8 cellular contexts compared by ENCODE assay signal in genomic region chr5:150656191-150657132, GRCh38. TPM values are rescaled to one million over a fixed set of nuclear protein-coding genes. Genes with fewer than 3 reads are reported as not detected.
DNase-seq lines count a peak whose midpoint lies in the region; ATAC-seq, FAIRE-seq and TF ChIP-seq lines count a peak whose summit lies in the region.

No MANE protein-coding gene starts in this region.

- H3K9me3 ChIP-seq in CD8-positive, alpha-beta memory T cell (ENCODE audit: low read length): no peaks in the 10 kb centered on the region
- H3K9me3 ChIP-seq in PC-9 (ENCODE audit: insufficient read depth, low read depth): no peaks in the 10 kb centered on the region
- no peaks in the 10 kb centered on the region for H3K9me3 ChIP-seq in thoracic aorta

- H2AFZ ChIP-seq in PC-9: peak overlapping the region; percentile 86

- peak overlapping the region; percentile 71 for H3K4me3 ChIP-seq in CD8-positive, alpha-beta memory T cell (ENCODE audit: low read length)
- peak overlapping the region; percentile 58; the same call in 1 of the 2 replicates for H3K4me3 ChIP-seq in PC-9
- peak overlapping the region; percentile 66 for H3K4me3 ChIP-seq in thoracic aorta

- no peaks in the 10 kb centered on the region for H3K79me2 ChIP-seq in PC-9 (ENCODE audit: low read depth)

- peaks cover 5% of the 10 kb centered on the region; the same call in 1 of the 2 replicates for H3F3A ChIP-seq in PC-9 (ENCODE audit: insufficient read depth, low read depth)

- no peak for FAIRE-seq in HTR-8/SVneo (lab: Jason Lieb, UNC)

- H3K4me1 Mint-ChIP-seq in CD8-positive, alpha-beta memory T cell: peaks cover 5 to 11% (median 11%) of the 10 kb centered on the region in 3 donors
- peaks cover 7% of the 10 kb centered on the region for H3K4me1 Mint-ChIP-seq in activated T-helper 1 cell treated with anti-CD3 and anti-CD28 coated beads, Interleukin-12 subunit alpha, Interleukin-12 subunit beta, Interleukin-2, Interleukin-4 antibody, amounts not matched to agents 30 ng/mL and 10 ng/mL and 1 ng/mL, durations not matched to agents 14 hours and 24 hours and 36 hours (ENCODE audit: low read depth)

- peak; percentile 65 for TF ChIP-seq CTCF in PC-9 (conservative IDR thresholded peaks at IDR 0.05)
- TF ChIP-seq CTCF in foreskin keratinocyte (conservative IDR thresholded peaks at IDR 0.05): peak; percentile 83
- TF ChIP-seq CTCF in thoracic aorta (IDR thresholded peaks at IDR 0.05): peak; percentile 56

- no peak overlapping the region for H3K27ac ChIP-seq in CD8-positive, alpha-beta memory T cell (ENCODE audit: low read depth, low read length)
- no peak overlapping the region for H3K27ac ChIP-seq in PC-9
- no peak overlapping the region for H3K27ac ChIP-seq in foreskin keratinocyte
- H3K27ac ChIP-seq in thoracic aorta: peak overlapping the region; percentile 74 to 79

- no peaks in the 10 kb centered on the region for H4K20me1 ChIP-seq in PC-9 (ENCODE audit: insufficient read depth)

- ATAC-seq in GM19452 (IDR thresholded peaks at IDR 0.05; ENCODE audit: unreplicated experiment): peak; percentile 83
- ATAC-seq in foreskin keratinocyte: peak; percentile 62
- peak; percentile 38 for ATAC-seq in thoracic aorta (ENCODE audit: insufficient number of reproducible peaks, low FRiP score, low read depth)

- DNase-seq in CD8-positive, alpha-beta memory T cell: peak; percentile 75 to 85 (median 82)
- DNase-seq in HTR-8/SVneo (ENCODE audit: insufficient read length, low spot score): peak; percentile 83
- DNase-seq in PC-9: peak in 1 of 2 experiments; percentile 80
- peak; percentile 74 for DNase-seq in activated T-helper 1 cell treated with anti-CD3 and anti-CD28 coated beads, Interleukin-12 subunit alpha, Interleukin-12 subunit beta, Interleukin-2, Interleukin-4 antibody, amounts not matched to agents 30 ng/mL and 10 ng/mL and 1 ng/mL, durations not matched to agents 14 hours and 24 hours and 36 hours (ENCODE audit: low spot score)
- DNase-seq in foreskin keratinocyte: no peak
- DNase-seq in nucleus accumbens (lab: John Stamatoyannopoulos, UW): peak in 43 of 56 donors; percentile 30 to 84 (median 63)
- DNase-seq in thoracic aorta (ENCODE audit: low spot score): no peak

- no peaks in the 10 kb centered on the region for H3K9me3 Mint-ChIP-seq in CD8-positive, alpha-beta memory T cell
- H3K9me3 Mint-ChIP-seq in activated T-helper 1 cell treated with anti-CD3 and anti-CD28 coated beads, Interleukin-12 subunit alpha, Interleukin-12 subunit beta, Interleukin-2, Interleukin-4 antibody, amounts not matched to agents 30 ng/mL and 10 ng/mL and 1 ng/mL, durations not matched to agents 14 hours and 24 hours and 36 hours: no peaks in the 10 kb centered on the region

- H3K27ac Mint-ChIP-seq in CD8-positive, alpha-beta memory T cell: peak overlapping the region in 5 of 8 donors; percentile 9 to 73 (median 56)
- no peak overlapping the region for H3K27ac Mint-ChIP-seq in activated T-helper 1 cell treated with anti-CD3 and anti-CD28 coated beads, Interleukin-12 subunit alpha, Interleukin-12 subunit beta, Interleukin-2, Interleukin-4 antibody, amounts not matched to agents 30 ng/mL and 10 ng/mL and 1 ng/mL, durations not matched to agents 14 hours and 24 hours and 36 hours

- POLR2A ChIA-PET in CD8-positive, alpha-beta memory T cell (lab: Charles Lee): no interaction called here
- POLR2A ChIA-PET in PC-9 (lab: Charles Lee; ENCODE audit: unreplicated experiment): no interaction called here

- peaks cover under 1 to 5% of the 10 kb centered on the region in 2 donors for H3K27me3 Mint-ChIP-seq in CD8-positive, alpha-beta memory T cell
- H3K27me3 Mint-ChIP-seq in activated T-helper 1 cell treated with anti-CD3 and anti-CD28 coated beads, Interleukin-12 subunit alpha, Interleukin-12 subunit beta, Interleukin-2, Interleukin-4 antibody, amounts not matched to agents 30 ng/mL and 10 ng/mL and 1 ng/mL, durations not matched to agents 14 hours and 24 hours and 36 hours (ENCODE audit: insufficient read depth): peaks cover 21% of the 10 kb centered on the region

- intact Hi-C loops in PC-9 (cut with micrococcal nuclease; ENCODE audit: unreplicated experiment): loop anchor here (1.0 to 5.0 kb wide), 2 partner anchors 93 to 199 kb away; no protein-coding TSS in a partner anchor
- intact Hi-C loops in activated T-helper 1 cell treated with anti-CD3 and anti-CD28 coated beads, Interleukin-12 subunit alpha, Interleukin-12 subunit beta, Interleukin-2, Interleukin-4 antibody, amounts not matched to agents 30 ng/mL and 10 ng/mL and 1 ng/mL, durations not matched to agents 14 hours and 24 hours and 36 hours (cut with micrococcal nuclease): loop anchor here (1.0 to 2.0 kb wide), 4 partner anchors 44 to 198 kb away; partner anchors contain the start of gene RBM22

- TSS peak; percentile 26 for BruUV-seq in PC-9 (replicated peaks; lab: Mats Ljungman, UMichigan)

- H3K4me2 ChIP-seq in PC-9: peak overlapping the region; percentile 90

- H3K27me3 ChIP-seq in CD8-positive, alpha-beta memory T cell (ENCODE audit: insufficient read depth, low read length, poor library complexity, severe bottlenecking): no peaks in the 10 kb centered on the region
- peaks cover 4% of the 10 kb centered on the region; the same call in 1 of the 2 replicates for H3K27me3 ChIP-seq in PC-9 (ENCODE audit: insufficient read depth, low read depth)
- H3K27me3 ChIP-seq in foreskin keratinocyte: peaks cover 2% of the 10 kb centered on the region
- H3K27me3 ChIP-seq in thoracic aorta (replicated peaks; ENCODE audit: insufficient read depth): no peaks in the 10 kb centered on the region

- CTCF ChIA-PET in CD8-positive, alpha-beta memory T cell (lab: Charles Lee): interaction anchor here (1.1 to 2.3 kb wide), 5 partner anchors 11 to 206 kb away, joined by 4 to 12 read pairs (median 5); partner anchors contain the start of genes RBM22 and RPS14
- CTCF ChIA-PET in PC-9 (lab: Charles Lee): interaction anchor here (0.6 to 0.7 kb wide), 2 partner anchors 25 to 200 kb away, joined by 3 to 7 read pairs; no protein-coding TSS in a partner anchor

- no peaks in the 10 kb centered on the region for H3K36me3 Mint-ChIP-seq in CD8-positive, alpha-beta memory T cell
- H3K36me3 Mint-ChIP-seq in activated T-helper 1 cell treated with anti-CD3 and anti-CD28 coated beads, Interleukin-12 subunit alpha, Interleukin-12 subunit beta, Interleukin-2, Interleukin-4 antibody, amounts not matched to agents 30 ng/mL and 10 ng/mL and 1 ng/mL, durations not matched to agents 14 hours and 24 hours and 36 hours (ENCODE audit: low read depth): no peaks in the 10 kb centered on the region

- no peaks in the 10 kb centered on the region for H3K36me3 ChIP-seq in CD8-positive, alpha-beta memory T cell (ENCODE audit: insufficient read depth, low read length)
- H3K36me3 ChIP-seq in PC-9 (ENCODE audit: low read depth): no peaks in the 10 kb centered on the region
- peaks cover 8% of the 10 kb centered on the region for H3K36me3 ChIP-seq in thoracic aorta

- H3K4me3 Mint-ChIP-seq in CD8-positive, alpha-beta memory T cell: peak overlapping the region; percentile 64 to 93 (median 81)
- H3K4me3 Mint-ChIP-seq in activated T-helper 1 cell treated with anti-CD3 and anti-CD28 coated beads, Interleukin-12 subunit alpha, Interleukin-12 subunit beta, Interleukin-2, Interleukin-4 antibody, amounts not matched to agents 30 ng/mL and 10 ng/mL and 1 ng/mL, durations not matched to agents 14 hours and 24 hours and 36 hours: peak overlapping the region; percentile 64

- no peaks in the 10 kb centered on the region for H3K9me2 ChIP-seq in PC-9 (ENCODE audit: insufficient read depth)

- peaks cover 9% of the 10 kb centered on the region for H3K4me1 ChIP-seq in CD8-positive, alpha-beta memory T cell (ENCODE audit: insufficient read depth, low read length)
- H3K4me1 ChIP-seq in PC-9 (replicated peaks; ENCODE audit: insufficient read depth) (0 out of 2 replicates have a peak, but pooled peaks cover 3% of the 10 kb centered on the region), foreskin keratinocyte (no peaks in the 10 kb centered on the region), thoracic aorta (ENCODE audit: control insufficient read depth in 1 of 2, low read depth in 2 of 2) (peaks cover 26 to 83% of the 10 kb centered on the region in 2 donors)

RNA-seq across cellular contexts. Expression of gene MYOZ3, which starts 4.6 kb away (rescaled TPM):
- total RNA-seq in CD8-positive, alpha-beta memory T cell: not detected
- not detected for polyA plus RNA-seq in CD8-positive, alpha-beta memory T cell
- 0.25 TPM in 1 of 2 replicates, not detected in the other for total RNA-seq in PC-9 (2021)
- 0.49 and 0.51 TPM in 2 replicates for total RNA-seq in activated T-helper 1 cell treated with anti-CD3 and anti-CD28 coated beads, Interleukin-12 subunit alpha, Interleukin-12 subunit beta, Interleukin-2, Interleukin-4 antibody, amounts not matched to agents 30 ng/mL and 10 ng/mL and 1 ng/mL, durations not matched to agents 14 hours and 24 hours and 36 hours
- total RNA-seq in foreskin keratinocyte: 0.34 and 0.53 TPM in 2 replicates
- polyA plus RNA-seq in foreskin keratinocyte: 0.33 and 0.35 TPM in 2 replicates
- 1 to 10 TPM in 1 of 2 donors, under 1 TPM in 1; 0.81 to 2.8 TPM for total RNA-seq in thoracic aorta

RNA-seq across cellular contexts. Expression of gene SYNPO, which starts 16.0 kb away (rescaled TPM):
- total RNA-seq in CD8-positive, alpha-beta memory T cell: under 1 TPM in 1 of 2 experiments, not detected in 1; 0.13 TPM
- not detected for polyA plus RNA-seq in CD8-positive, alpha-beta memory T cell
- total RNA-seq in PC-9 (2021) (1.8 and 2.0 TPM in 2 replicates), foreskin keratinocyte (8.8 and 10.1 TPM in 2 replicates), thoracic aorta (100 to 1,000 TPM; 191 to 226 TPM)
- not detected in 2 replicates for total RNA-seq in activated T-helper 1 cell treated with anti-CD3 and anti-CD28 coated beads, Interleukin-12 subunit alpha, Interleukin-12 subunit beta, Interleukin-2, Interleukin-4 antibody, amounts not matched to agents 30 ng/mL and 10 ng/mL and 1 ng/mL, durations not matched to agents 14 hours and 24 hours and 36 hours
- 6.9 and 7.0 TPM in 2 replicates for polyA plus RNA-seq in foreskin keratinocyte

RNA-seq across cellular contexts. Expression of gene RBM22, which starts 44.4 kb away (rescaled TPM):
- total RNA-seq in CD8-positive, alpha-beta memory T cell: 10 to 100 TPM; 72.7 to 73.6 TPM
- 68.2 TPM for polyA plus RNA-seq in CD8-positive, alpha-beta memory T cell
- total RNA-seq in PC-9 (2021): 49.7 and 57.3 TPM in 2 replicates
- 77.5 and 81.9 TPM in 2 replicates for total RNA-seq in activated T-helper 1 cell treated with anti-CD3 and anti-CD28 coated beads, Interleukin-12 subunit alpha, Interleukin-12 subunit beta, Interleukin-2, Interleukin-4 antibody, amounts not matched to agents 30 ng/mL and 10 ng/mL and 1 ng/mL, durations not matched to agents 14 hours and 24 hours and 36 hours
- 43.2 and 47.2 TPM in 2 replicates for total RNA-seq in foreskin keratinocyte
- 29.0 and 33.9 TPM in 2 replicates for polyA plus RNA-seq in foreskin keratinocyte
- 10 to 100 TPM; 37.8 to 46.5 TPM for total RNA-seq in thoracic aorta

Comparison
In these comparisons a context has a peak if more than half of its experiments do, and no peak if none do; other contexts are left out.
1. DNase-seq: peak in CD8-positive, alpha-beta memory T cell (5 of 5), HTR-8/SVneo (single experiment), activated T-helper 1 cell treated with anti-CD3 and anti-CD28 coated beads, Interleukin-12 subunit alpha, Interleukin-12 subunit beta, Interleukin-2, Interleukin-4 antibody, amounts not matched to agents 30 ng/mL and 10 ng/mL and 1 ng/mL, durations not matched to agents 14 hours and 24 hours and 36 hours (single experiment) and nucleus accumbens (43 of 56); none in foreskin keratinocyte (0 of 2) and thoracic aorta (single experiment).
2. H3K27ac ChIP-seq: peak in thoracic aorta (2 of 2); none in CD8-positive, alpha-beta memory T cell (single experiment), PC-9 (single experiment) and foreskin keratinocyte (single experiment).
3. RNA of gene SYNPO, which starts 16.0 kb away (total RNA-seq): 191 to 226 TPM in thoracic aorta; 8.8 to 10.1 TPM in foreskin keratinocyte, 1.8 to 2.0 TPM in PC-9, 0.13 TPM in CD8-positive, alpha-beta memory T cell and not detected in activated T-helper 1 cell treated with anti-CD3 and anti-CD28 coated beads, Interleukin-12 subunit alpha, Interleukin-12 subunit beta, Interleukin-2, Interleukin-4 antibody, amounts not matched to agents 30 ng/mL and 10 ng/mL and 1 ng/mL, durations not matched to agents 14 hours and 24 hours and 36 hours; every median in the first group is over 10 times any median in the second.
4. Peak in every context shown above with its lines, with median percentiles within 50 percentile points of each other: H3K4me3 ChIP-seq, ATAC-seq and CTCF ChIP-seq.